ENCODE assay signal across 22 cellular contexts in the genomic region with DNA sequence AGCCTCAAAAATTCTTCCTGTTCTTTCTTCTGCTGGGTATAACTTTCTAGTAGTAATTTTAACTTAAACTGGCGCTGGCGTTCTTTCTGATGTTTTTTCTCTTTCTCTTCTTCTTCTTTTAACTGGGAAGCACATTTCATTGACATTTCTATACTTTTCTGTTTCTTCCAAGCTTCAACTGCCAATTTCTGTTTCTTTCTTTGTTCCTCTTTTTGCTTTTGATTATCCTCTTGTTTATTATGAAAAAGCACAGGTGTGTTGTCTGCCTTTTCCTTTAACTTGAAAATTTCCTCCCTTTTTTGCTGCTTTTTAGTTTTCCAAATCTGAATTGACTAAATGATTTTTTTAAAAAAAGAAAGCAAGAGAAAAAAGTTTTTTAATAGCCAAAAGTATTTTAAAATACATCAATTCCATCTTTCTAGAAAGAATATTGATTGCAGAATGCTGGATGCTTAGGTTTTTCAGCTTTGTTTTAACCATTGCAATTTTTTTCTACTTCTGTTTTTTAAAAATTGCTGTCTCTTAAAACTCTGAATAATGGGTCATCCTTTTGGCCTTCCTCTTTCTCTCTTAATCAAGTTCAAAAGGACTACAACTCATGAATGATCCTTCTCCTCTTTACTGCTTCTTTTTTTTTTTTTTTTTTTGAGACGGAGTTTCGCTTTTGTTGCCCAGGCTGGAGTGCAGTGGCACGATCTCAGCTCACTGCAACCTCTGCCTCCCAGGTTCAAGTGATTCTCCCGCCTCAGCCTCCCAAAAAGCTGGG. TPM values are rescaled to one million over a fixed set of nuclear protein-coding genes. Genes with fewer than 3 reads are reported as not detected.
DNase-seq lines count a peak whose midpoint lies in the region; ATAC-seq and TF ChIP-seq lines count a peak whose summit lies in the region.
"Had no signal": no experiment of that assay in that cellular context is flagged by ENCODE, and none has a peak within 500 bp of the region (broad histone marks: within the 10 kb centered on the region; RNA-seq: fewer than 3 reads in every experiment).

No MANE protein-coding gene starts in this region.

- TF ChIP-seq CTCF in Calu3 (IDR thresholded peaks at IDR 0.05; ENCODE audit: unreplicated experiment), result no peak

- peak overlapping the region; percentile 21 for H3K27ac Mint-ChIP-seq in activated naive CD8-positive, alpha-beta T cell treated with anti-CD3 and anti-CD28 coated beads, Interleukin-2, amount 50 U/mL, for 24 hours
- no peak overlapping the region for H3K27ac Mint-ChIP-seq in Calu3 (ENCODE audit: unreplicated experiment)
- H3K27ac Mint-ChIP-seq: activated CD8-positive, alpha-beta memory T cell treated with anti-CD3 and anti-CD28 coated beads, Interleukin-2, amount 10 ng/mL, durations not matched to agents 7 days and 5 days; activated T-helper 2 cell treated with anti-CD3 and anti-CD28 coated beads, Interferon-gamma antibody, Interleukin-2, Interleukin-4, amounts not matched to agents 10 μg/mL and 5 μg/mL and 100 μg/mL, durations not matched to agents 14 hours and 24 hours and 36 hours; CD8-positive, alpha-beta T cell had no signal

- CTCF ChIA-PET in Calu3 (lab: Charles Lee), result interaction anchor here (0.7 kb wide), 2 partner anchors 61 to 1769 kb away, joined by 3 read pairs; no protein-coding TSS in a partner anchor

- H3K9me3 Mint-ChIP-seq in activated naive CD8-positive, alpha-beta T cell treated with anti-CD3 and anti-CD28 coated beads, Interleukin-2, amount 50 U/mL, for 24 hours, result no peaks in the 10 kb centered on the region
- no peaks in the 10 kb centered on the region for H3K9me3 Mint-ChIP-seq in Calu3 (ENCODE audit: low read depth, unreplicated experiment)
- H3K9me3 Mint-ChIP-seq: activated T-helper 2 cell treated with anti-CD3 and anti-CD28 coated beads, Interferon-gamma antibody, Interleukin-2, Interleukin-4, amounts not matched to agents 10 μg/mL and 5 μg/mL and 100 μg/mL, durations not matched to agents 14 hours and 24 hours and 36 hours; CD8-positive, alpha-beta T cell had no signal

- H4K20me1 ChIP-seq in BLaER1 treated with 17β-estradiol and CSF1 and Interleukin-3, amounts not matched to agents 10 nM and 100 nM, result no peaks in the 10 kb centered on the region

- peak overlapping the region in 6 of 11 experiments; percentile 17 to 63 (median 54); a peak in 11 of 22 replicates for H3K27ac ChIP-seq in BLaER1 treated with 17β-estradiol and CSF1 and Interleukin-3, amounts not matched to agents 10 nM and 100 nM
- H3K27ac ChIP-seq: brain microvascular endothelial cell, neutrophil had no signal

- H3K27me3 Mint-ChIP-seq in activated naive CD8-positive, alpha-beta T cell treated with anti-CD3 and anti-CD28 coated beads, Interleukin-2, amount 50 U/mL, for 24 hours, result no peaks in the 10 kb centered on the region
- no peaks in the 10 kb centered on the region for H3K27me3 Mint-ChIP-seq in Calu3 (ENCODE audit: unreplicated experiment)

- peak overlapping the region in 9 of 11 experiments; percentile 14 to 83 (median 59); a peak in 17 of 22 replicates for H3K4me2 ChIP-seq in BLaER1 treated with 17β-estradiol and CSF1 and Interleukin-3, amounts not matched to agents 10 nM and 100 nM

- intact Hi-C loops in Calu3 (cut with micrococcal nuclease; ENCODE audit: unreplicated experiment), result no loop called here

- no peaks in the 10 kb centered on the region for H3K27me3 ChIP-seq in BLaER1 treated with 17β-estradiol and CSF1 and Interleukin-3, amounts not matched to agents 10 nM and 100 nM
- H3K27me3 ChIP-seq: brain microvascular endothelial cell, heart left ventricle, neutrophil had no signal

- H3K4me3 ChIP-seq in BLaER1 treated with 17β-estradiol and CSF1 and Interleukin-3, amounts not matched to agents 10 nM and 100 nM, result peak overlapping the region in 2 of 10 experiments; percentile 4 to 16; a peak in 1 of 20 replicates

- peaks cover 6 to 54% (median 39%) of the 10 kb centered on the region in 10 experiments; a peak in 17 of 20 replicates for H3K4me1 ChIP-seq in BLaER1 treated with 17β-estradiol and CSF1 and Interleukin-3, amounts not matched to agents 10 nM and 100 nM

- H3K36me3 Mint-ChIP-seq in activated naive CD8-positive, alpha-beta T cell treated with anti-CD3 and anti-CD28 coated beads, Interleukin-2, amount 50 U/mL, for 24 hours (ENCODE audit: low read depth), result no peaks in the 10 kb centered on the region
- peaks cover 6% of the 10 kb centered on the region for H3K36me3 Mint-ChIP-seq in Calu3 (ENCODE audit: insufficient read depth, unreplicated experiment)
- H3K36me3 Mint-ChIP-seq: activated CD8-positive, alpha-beta memory T cell treated with anti-CD3 and anti-CD28 coated beads, Interleukin-2, amount 10 ng/mL, durations not matched to agents 7 days and 5 days had no signal

- peak; percentile 60 for ATAC-seq in GM19351 (IDR thresholded peaks at IDR 0.05; ENCODE audit: unreplicated experiment)
- ATAC-seq in activated naive CD8-positive, alpha-beta T cell treated with anti-CD3 and anti-CD28 coated beads, Interleukin-2, amount 50 U/mL, for 24 hours, result no peak
- no peak for ATAC-seq in GM21423 (IDR thresholded peaks at IDR 0.05; ENCODE audit: unreplicated experiment)
- ATAC-seq in GM18505 (IDR thresholded peaks at IDR 0.05; ENCODE audit: unreplicated experiment), result no peak
- ATAC-seq: activated CD8-positive, alpha-beta memory T cell treated with anti-CD3 and anti-CD28 coated beads, Interleukin-2, amount 10 ng/mL, durations not matched to agents 7 days and 5 days; CD8-positive, alpha-beta T cell; HCT116; heart left ventricle had no signal

- peaks cover 12 to 52% (median 20%) of the 10 kb centered on the region in 11 experiments; a peak in 19 of 22 replicates for H3K36me3 ChIP-seq in BLaER1 treated with 17β-estradiol and CSF1 and Interleukin-3, amounts not matched to agents 10 nM and 100 nM

- no peaks in the 10 kb centered on the region for H3K9me3 ChIP-seq in BLaER1 treated with 17β-estradiol and CSF1 and Interleukin-3, amounts not matched to agents 10 nM and 100 nM (replicated peaks in 1 of 11)
- H3K9me3 ChIP-seq: heart left ventricle, neutrophil had no signal

- DNase-seq in NAMALWA (ENCODE audit: low spot score) (peak; percentile 21), Calu3 (no peak)
- no peak for DNase-seq in activated naive CD8-positive, alpha-beta T cell treated with anti-CD3 and anti-CD28 coated beads, Interleukin-2, amount 50 U/mL, for 24 hours
- DNase-seq in activated CD4-positive, alpha-beta T cell treated with anti-CD3 and anti-CD28 coated beads, Interleukin-2, amount 50 U/mL, for 1 hour, result no peak
- DNase-seq: activated CD4-positive, alpha-beta T cell treated with anti-CD3 and anti-CD28 coated beads for 4 hours; activated CD8-positive, alpha-beta memory T cell treated with anti-CD3 and anti-CD28 coated beads, Interleukin-2, amount 10 ng/mL, durations not matched to agents 7 days and 5 days; brain microvascular endothelial cell; CD8-positive, alpha-beta T cell; cortex of kidney; DMS79 treated with DMSO at 0.1 percent for 48 hours; heart left ventricle; NCI-H1048; NCI-H2081 treated with DMSO at 0.1 percent for 48 hours; NK-92 treated with Interleukin-12 subunit alpha and Interleukin-12 subunit beta, amount 100 ng/mL, for 24 hours; SHP77 treated with DMSO at 0.1 percent for 48 hours had no signal

- no peak for TF ChIP-seq POLR2A in GM18505 (IDR thresholded peaks at IDR 0.05; ENCODE audit: borderline replicate concordance, extremely low read depth, insufficient read depth, insufficient read length)

- peak overlapping the region in 5 of 11 experiments; percentile 29 to 46 (median 38); a peak in 7 of 22 replicates for H3K9ac ChIP-seq in BLaER1 treated with 17β-estradiol and CSF1 and Interleukin-3, amounts not matched to agents 10 nM and 100 nM

- H3K4me1 Mint-ChIP-seq in activated naive CD8-positive, alpha-beta T cell treated with anti-CD3 and anti-CD28 coated beads, Interleukin-2, amount 50 U/mL, for 24 hours, result peaks cover 6% of the 10 kb centered on the region
- H3K4me1 Mint-ChIP-seq in Calu3 (ENCODE audit: low read depth, unreplicated experiment), result no peaks in the 10 kb centered on the region
- H3K4me1 Mint-ChIP-seq: activated CD8-positive, alpha-beta memory T cell treated with anti-CD3 and anti-CD28 coated beads, Interleukin-2, amount 10 ng/mL, durations not matched to agents 7 days and 5 days had no signal

- BruUV-seq in Calu3 (replicated peaks; lab: Mats Ljungman, UMichigan), result no TSS peak

- no peak overlapping the region for H3K4me3 Mint-ChIP-seq in activated naive CD8-positive, alpha-beta T cell treated with anti-CD3 and anti-CD28 coated beads, Interleukin-2, amount 50 U/mL, for 24 hours
- no peak overlapping the region for H3K4me3 Mint-ChIP-seq in Calu3 (ENCODE audit: low read depth, unreplicated experiment)
- H3K4me3 Mint-ChIP-seq: activated CD8-positive, alpha-beta memory T cell treated with anti-CD3 and anti-CD28 coated beads, Interleukin-2, amount 10 ng/mL, durations not matched to agents 7 days and 5 days; CD8-positive, alpha-beta T cell had no signal

RNA-seq across cellular contexts. Expression of a gene that starts 8.8 kb away (rescaled TPM):
- 46.4 and 54.0 TPM in 2 replicates for total RNA-seq in Calu3 (2022)

RNA-seq across cellular contexts. Expression of a gene that starts 25.0 kb away (rescaled TPM):
- 11.2 and 11.3 TPM in 2 replicates for total RNA-seq in Calu3 (2022)
